ENCODE assay signal across 11 cellular contexts in genomic region chr15:57284535-57284934, GRCh38.
A peak's percentile ranks its signal among the peaks of the same experiment; 100 is the strongest.
DNase-seq lines count a peak whose midpoint lies in the region; ATAC-seq, FAIRE-seq and TF ChIP-seq lines count a peak whose summit lies in the region.
"Had no signal": no experiment of that assay in that cellular context is flagged by ENCODE, and none has a peak within 500 bp of the region (broad histone marks: within the 10 kb centered on the region; RNA-seq: fewer than 3 reads in every experiment).

No MANE protein-coding gene starts in this region.

- intact Hi-C loops in prostate gland (cut with DNase I) = no loop called here

- no peak for TF ChIP-seq CTCF in prostate gland (IDR thresholded peaks at IDR 0.05)

- no peaks in the 10 kb centered on the region for H3K36me3 ChIP-seq in prostate gland

- H3K27ac ChIP-seq in prostate gland = no peak overlapping the region

- no peak for DNase-seq in GM12892 (ENCODE audit: insufficient read length)
- DNase-seq in mesenteric fat pad (ENCODE audit: low spot score) = no peak
- no peak for DNase-seq in 8988T
- no peak for DNase-seq in GM19240 (ENCODE audit: insufficient read length, low spot score)
- no peak for DNase-seq in prostate gland (ENCODE audit: low spot score)
- DNase-seq: DMS153; hippocampal formation; stimulated activated CD4-positive, alpha-beta T cell treated with anti-CD3 and anti-CD28 coated beads, Interleukin-4, amount 100 ng/mL, for 1 hour had no signal

- TF ChIP-seq POLR2A in GM12892 (IDR thresholded peaks at IDR 0.05; ENCODE audit: low read depth, low read length) = no peak
- no peak for TF ChIP-seq POLR2A in prostate gland (IDR thresholded peaks at IDR 0.05)

- H3K27me3 ChIP-seq in prostate gland (replicated peaks; ENCODE audit: insufficient read depth) = no peaks in the 10 kb centered on the region

- ATAC-seq in GM21423 (IDR thresholded peaks at IDR 0.05; ENCODE audit: unreplicated experiment) (peak; percentile 41), HG03571 (IDR thresholded peaks at IDR 0.05; ENCODE audit: unreplicated experiment) (peak; percentile 40), esophagus mucosa (peak; percentile 37)

- FAIRE-seq in GM12892 (lab: Jason Lieb, UNC) = peak; percentile 61

- H3K9me3 ChIP-seq in prostate gland = no peaks in the 10 kb centered on the region

- no peaks in the 10 kb centered on the region for H3K4me1 ChIP-seq in prostate gland (replicated peaks)

- H3K4me3 ChIP-seq in prostate gland = no peak overlapping the region

- 46% methylated on average over 3 of the region's 3 CpGs for WGBS in prostate gland
